In genomic region chr15:92677998-92678397, GRCh38 we compare ENCODE assay signal across 25 cellular contexts. TPM values are rescaled to one million over a fixed set of nuclear protein-coding genes. Genes with fewer than 3 reads are reported as not detected.
A peak's percentile ranks its signal among the peaks of the same experiment; 100 is the strongest.
DNase-seq lines count a peak whose midpoint lies in the region; ATAC-seq and TF ChIP-seq lines count a peak whose summit lies in the region.
"Had no signal": no experiment of that assay in that cellular context is flagged by ENCODE, and none has a peak within 500 bp of the region (broad histone marks: within the 10 kb centered on the region; RNA-seq: fewer than 3 reads in every experiment).

No MANE protein-coding gene starts in this region.

- TF ChIP-seq CTCF in left lung (IDR thresholded peaks at IDR 0.05): no peak

- H3K36me3 ChIP-seq in endocrine pancreas (ENCODE audit: control insufficient read depth, insufficient read depth, low read length) (no peaks in the 10 kb centered on the region), left lung (no peaks in the 10 kb centered on the region)
- no peaks in the 10 kb centered on the region for H3K36me3 ChIP-seq in CD8-positive, alpha-beta memory T cell (ENCODE audit: insufficient read depth, low read length)
- H3K36me3 ChIP-seq: upper lobe of left lung had no signal

- CTCF ChIA-PET in CD8-positive, alpha-beta memory T cell (lab: Charles Lee): no interaction called here

- peaks cover 4 to 38% of the 10 kb centered on the region in 2 donors for H3K27me3 Mint-ChIP-seq in CD8-positive, alpha-beta memory T cell

- no peaks in the 10 kb centered on the region for H3K27me3 ChIP-seq in endocrine pancreas (ENCODE audit: control insufficient read depth, insufficient read depth, low read length)
- H3K27me3 ChIP-seq in left lung: no peaks in the 10 kb centered on the region
- H3K27me3 ChIP-seq in CD8-positive, alpha-beta memory T cell (ENCODE audit: insufficient read depth, low read length, poor library complexity, severe bottlenecking): no peaks in the 10 kb centered on the region
- H3K27me3 ChIP-seq: upper lobe of left lung had no signal

- H3K4me1 ChIP-seq in endocrine pancreas (ENCODE audit: control insufficient read depth, insufficient read depth, low read length) (peaks cover 17% of the 10 kb centered on the region), left lung (peaks cover 0 to 13% of the 10 kb centered on the region in 2 donors)
- no peaks in the 10 kb centered on the region for H3K4me1 ChIP-seq in CD8-positive, alpha-beta memory T cell (ENCODE audit: insufficient read depth, low read length)
- H3K4me1 ChIP-seq: foreskin keratinocyte, parathyroid adenoma had no signal

- DNase-seq in left ventricle myocardium superior: no peak
- DNase-seq in Right ventricle myocardium superior: no peak
- DNase-seq in left lung: peak in 1 of 2 donors; percentile 61
- no peak for DNase-seq in HuH-7.5 (ENCODE audit: low spot score)
- no peak for DNase-seq in DMS79 treated with DMSO at 0.1 percent for 48 hours (lab: John Stamatoyannopoulos, UW)
- DNase-seq in CD8-positive, alpha-beta memory T cell: no peak
- DNase-seq: anterior cingulate cortex; central memory CD4-positive, alpha-beta T cell; DMS53; foreskin keratinocyte; GDM1; Kasumi-1; NCI-H1048; NCI-H1694 treated with DMSO at 0.1 percent for 48 hours; NCI-H2171 treated with DMSO at 0.1 percent for 48 hours; NCI-H774 had no signal

- H3K27ac Mint-ChIP-seq in CD8-positive, alpha-beta memory T cell: no peak overlapping the region
- H3K27ac Mint-ChIP-seq: activated naive CD4-positive, alpha-beta T cell treated with anti-CD3 and anti-CD28 coated beads, Interleukin-2, amount 50 U/mL, for 24 hours; activated T-helper 1 cell treated with anti-CD3 and anti-CD28 coated beads, Interleukin-12 subunit alpha, Interleukin-12 subunit beta, Interleukin-2, Interleukin-4 antibody, amounts not matched to agents 30 ng/mL and 10 ng/mL and 1 ng/mL, durations not matched to agents 14 hours and 24 hours and 36 hours; B cell had no signal

- H3K4me3 ChIP-seq in endocrine pancreas (ENCODE audit: control insufficient read depth, insufficient read depth, low read length): peak overlapping the region; percentile 83
- H3K4me3 ChIP-seq in left lung: no peak overlapping the region
- no peak overlapping the region for H3K4me3 ChIP-seq in CD8-positive, alpha-beta memory T cell (ENCODE audit: low read length)
- H3K4me3 ChIP-seq: upper lobe of left lung had no signal

- ATAC-seq in left ventricle myocardium superior: peak; percentile 26
- ATAC-seq in Right ventricle myocardium superior (ENCODE audit: poor library complexity): no peak
- peak; percentile 30 for ATAC-seq in left lung
- no peak for ATAC-seq in HG02884 (IDR thresholded peaks at IDR 0.05; ENCODE audit: unreplicated experiment)
- ATAC-seq: foreskin keratinocyte, Right ventricle myocardium inferior had no signal

- H3K9ac ChIP-seq in endocrine pancreas (ENCODE audit: control insufficient read depth, insufficient read depth, low read length): no peak overlapping the region
- H3K9ac ChIP-seq: parathyroid adenoma had no signal

- peaks cover 0 to 5% (median 4%) of the 10 kb centered on the region in 5 donors for H3K9me3 Mint-ChIP-seq in CD8-positive, alpha-beta memory T cell
- H3K9me3 Mint-ChIP-seq: activated naive CD4-positive, alpha-beta T cell treated with anti-CD3 and anti-CD28 coated beads, Interleukin-2, amount 50 U/mL, for 24 hours; activated T-helper 1 cell treated with anti-CD3 and anti-CD28 coated beads, Interleukin-12 subunit alpha, Interleukin-12 subunit beta, Interleukin-2, Interleukin-4 antibody, amounts not matched to agents 30 ng/mL and 10 ng/mL and 1 ng/mL, durations not matched to agents 14 hours and 24 hours and 36 hours had no signal

- H3K27ac ChIP-seq in left lung: no peak overlapping the region
- no peak overlapping the region for H3K27ac ChIP-seq in CD8-positive, alpha-beta memory T cell (ENCODE audit: low read depth, low read length)
- H3K27ac ChIP-seq: epithelial cell of prostate, foreskin keratinocyte, parathyroid adenoma, upper lobe of left lung had no signal

- POLR2A ChIA-PET in CD8-positive, alpha-beta memory T cell (lab: Charles Lee): no interaction called here

- H3K9me3 ChIP-seq in endocrine pancreas (ENCODE audit: control insufficient read depth, low read length) (no peaks in the 10 kb centered on the region), left lung (no peaks in the 10 kb centered on the region)
- no peaks in the 10 kb centered on the region for H3K9me3 ChIP-seq in CD8-positive, alpha-beta memory T cell (ENCODE audit: low read length)
- H3K9me3 ChIP-seq: upper lobe of left lung had no signal

- H3K4me3 Mint-ChIP-seq in CD8-positive, alpha-beta memory T cell: no peak overlapping the region
- H3K4me3 Mint-ChIP-seq: activated naive CD4-positive, alpha-beta T cell treated with anti-CD3 and anti-CD28 coated beads, Interleukin-2, amount 50 U/mL, for 24 hours; activated T-helper 1 cell treated with anti-CD3 and anti-CD28 coated beads, Interleukin-12 subunit alpha, Interleukin-12 subunit beta, Interleukin-2, Interleukin-4 antibody, amounts not matched to agents 30 ng/mL and 10 ng/mL and 1 ng/mL, durations not matched to agents 14 hours and 24 hours and 36 hours; B cell had no signal

- H3K4me1 Mint-ChIP-seq in CD8-positive, alpha-beta memory T cell: no peaks in the 10 kb centered on the region
- H3K4me1 Mint-ChIP-seq: activated naive CD4-positive, alpha-beta T cell treated with anti-CD3 and anti-CD28 coated beads, Interleukin-2, amount 50 U/mL, for 24 hours; B cell had no signal

- intact Hi-C loops in left ventricle myocardium superior (cut with micrococcal nuclease) (no loop called here), Right ventricle myocardium superior (cut with DNase I) (no loop called here), left lung (cut with DNase I) (no loop called here)

- H3K36me3 Mint-ChIP-seq in CD8-positive, alpha-beta memory T cell: no peaks in the 10 kb centered on the region
- H3K36me3 Mint-ChIP-seq: activated naive CD4-positive, alpha-beta T cell treated with anti-CD3 and anti-CD28 coated beads, Interleukin-2, amount 50 U/mL, for 24 hours had no signal

RNA-seq across cellular contexts. Expression of gene FAM174B, which starts 22.4 kb away (rescaled TPM):
- 12.6 TPM for total RNA-seq in left ventricle myocardium superior
- total RNA-seq in Right ventricle myocardium superior: 11.9 TPM
- total RNA-seq in left lung: 10 to 100 TPM; 42.8 to 66.3 TPM
- total RNA-seq in CD8-positive, alpha-beta memory T cell: 1 to 10 TPM; 3.9 TPM
- polyA plus RNA-seq in CD8-positive, alpha-beta memory T cell: 0.82 TPM

Comparison
In these comparisons a context has a peak if more than half of its experiments do, and no peak if none do; other contexts are left out.
1. ATAC-seq: peak in left ventricle myocardium superior (single experiment) and left lung (single experiment); none in Right ventricle myocardium superior (single experiment) and HG02884 (single experiment).